In genomic region chr6:161273752-161274487, GRCh38 we compare ENCODE assay signal across 2 cellular contexts.
TF ChIP-seq lines count a peak whose summit lies in the region.

Gene AGPAT4, minus strand, starts transcription at chr6:161274061. Its CDS starts 41,848 bp downstream, at chr6:161232213.

TF ChIP-seq in IMR-90, 13 proteins besides CTCF, POLR2A, EP300 and RAD21 (continued from another document):
- TF ChIP-seq, protein P1, sequence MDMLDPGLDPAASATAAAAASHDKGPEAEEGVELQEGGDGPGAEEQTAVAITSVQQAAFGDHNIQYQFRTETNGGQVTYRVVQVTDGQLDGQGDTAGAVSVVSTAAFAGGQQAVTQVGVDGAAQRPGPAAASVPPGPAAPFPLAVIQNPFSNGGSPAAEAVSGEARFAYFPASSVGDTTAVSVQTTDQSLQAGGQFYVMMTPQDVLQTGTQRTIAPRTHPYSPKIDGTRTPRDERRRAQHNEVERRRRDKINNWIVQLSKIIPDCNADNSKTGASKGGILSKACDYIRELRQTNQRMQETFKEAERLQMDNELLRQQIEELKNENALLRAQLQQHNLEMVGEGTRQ (IDR thresholded peaks at IDR 0.05; ENCODE audit: low read depth, low read length): peak; percentile 66
- TF ChIP-seq SMC3 (IDR thresholded peaks at IDR 0.05; ENCODE audit: low read depth, low read length): peak; percentile 19; the same call in 1 of the 2 replicates
- no peak; the same call in 1 of the 2 replicates for TF ChIP-seq CEBPB (IDR thresholded peaks at IDR 0.05; ENCODE audit: low read depth, low read length)
- TF ChIP-seq MAFK (IDR thresholded peaks at IDR 0.05; ENCODE audit: low read depth, low read length): no peak
- no peak for TF ChIP-seq RCOR1 (IDR thresholded peaks at IDR 0.05; ENCODE audit: insufficient replicate concordance, low read length)
- peak; percentile 45; the same call in 1 of the 2 replicates for TF ChIP-seq RFX5 (IDR thresholded peaks at IDR 0.05; ENCODE audit: low read depth, low read length)
- TF ChIP-seq ELK1 (IDR thresholded peaks at IDR 0.05; ENCODE audit: borderline replicate concordance, low read depth, low read length): no peak
- no peak for TF ChIP-seq NFE2L2 (IDR thresholded peaks at IDR 0.05; ENCODE audit: low read depth, low read length)
- peak; percentile 57; the same call in 1 of the 2 replicates for TF ChIP-seq MAZ (IDR thresholded peaks at IDR 0.05; ENCODE audit: borderline replicate concordance, low read depth, low read length)

TF ChIP-seq in PFSK-1, 5 proteins besides CTCF, POLR2A, EP300 and RAD21 (continued from another document):
- TF ChIP-seq REST (IDR thresholded peaks at IDR 0.05; ENCODE audit: insufficient read depth in 1 of 2, low read depth in 2 of 2, low read length in 2 of 2) (peak in 1 of 2 experiments; percentile 72; a peak in 2 of 4 replicates), FOXP2 (optimal IDR thresholded peaks at IDR 0.05; ENCODE audit: borderline replicate concordance, extremely low read depth, extremely low read length, insufficient read depth) (no peak)
